ENCODE assay signal across 8 cellular contexts in the genomic region with DNA sequence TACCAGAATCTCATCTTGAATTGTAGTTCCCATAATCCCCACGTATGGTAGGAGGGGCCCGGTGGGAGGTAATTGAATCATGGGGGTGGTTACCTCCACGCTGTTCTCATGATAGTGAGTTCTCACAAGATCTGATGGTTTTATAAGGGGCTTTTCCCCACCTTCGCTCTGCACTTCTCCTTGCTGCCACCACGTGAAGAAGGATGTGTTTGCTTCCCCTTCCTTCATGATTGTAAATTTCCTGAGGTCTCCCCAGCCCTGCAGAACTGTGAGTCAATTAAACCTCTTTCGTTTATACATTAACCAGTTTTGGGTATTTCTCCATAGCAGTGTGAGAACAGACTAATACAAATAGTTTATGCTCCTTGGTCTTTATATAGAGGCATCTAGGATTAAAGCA. TPM values are rescaled to one million over a fixed set of nuclear protein-coding genes. Genes with fewer than 3 reads are reported as not detected.
A peak's percentile ranks its signal among the peaks of the same experiment; 100 is the strongest.
DNase-seq lines count a peak whose midpoint lies in the region; ATAC-seq, FAIRE-seq and TF ChIP-seq lines count a peak whose summit lies in the region.
"Not testable (repeated sequence)": the region's sequence is repeated elsewhere in the genome, so short reads cannot be mapped to it uniquely, and the experiment has no call there.

No MANE protein-coding gene starts in this region.

- H3K4me1 ChIP-seq in OCI-LY3 (ENCODE audit: low read length) = peaks cover 55% of the 10 kb centered on the region
- peaks cover 49% of the 10 kb centered on the region for H3K4me1 ChIP-seq in GM12878 (ENCODE audit: control insufficient read depth, insufficient read depth, low read length)

- TF ChIP-seq EP300 in GM12878 (IDR thresholded peaks at IDR 0.05; ENCODE audit: borderline replicate concordance in 1 of 2, control insufficient read depth in 1 of 2, low read depth in 2 of 2, low read length in 2 of 2) = not testable (repeated sequence)

- SMC1A ChIA-PET in GM12878 (lab: Charles Lee; ENCODE audit: uncharacterized antibody, unreplicated experiment) = interaction anchor here (1.0 to 7.8 kb wide), 13 partner anchors 13 to 407 kb away, joined by 3 to 511 read pairs (median 17); partner anchors contain the start of genes FAM200C, PTTG1 and SLU7

- H3K4me2 ChIP-seq in OCI-LY3 (ENCODE audit: low read length) = peak overlapping the region; percentile 40
- not testable (repeated sequence) for H3K4me2 ChIP-seq in GM12878 (ENCODE audit: control insufficient read depth, insufficient read depth)

- not testable (repeated sequence) for H3K36me3 ChIP-seq in OCI-LY3 (replicated peaks; ENCODE audit: low read depth, low read length); GM12878 (ENCODE audit: control insufficient read depth in 2 of 2, insufficient read depth in 2 of 2, low read length in 1 of 2)

- RAD21 ChIA-PET in GM12878 (lab: Charles Lee; ENCODE audit: unreplicated experiment) = interaction anchor here (0.9 to 7.8 kb wide), 9 partner anchors 15 to 407 kb away, joined by 3 to 329 read pairs (median 58); partner anchors contain the start of genes PTTG1 and SLU7

- whole genome bisulfite sequencing in GM12878 (ENCODE audit: insufficient coverage, insufficient replicate concordance, low lambda C conversion rate, missing lambda C conversion rate) = 9% methylated on average over 6 of the region's 6 CpGs

- not testable (repeated sequence) for H3K4me3 Mint-ChIP-seq in activated CD4-positive, alpha-beta T cell treated with anti-CD3 and anti-CD28 coated beads for 36 hours; stimulated activated effector memory CD8-positive, alpha-beta T cell treated with anti-CD3 and anti-CD28 coated beads, Interleukin-12 subunit alpha, Interleukin-12 subunit beta, amount 100 ng/mL, for 72 hours
- H3K4me3 Mint-ChIP-seq in activated T-cell treated with anti-CD3 and anti-CD28 coated beads, Interleukin-2, amount 50 U/mL, for 72 hours = peak overlapping the region; percentile 6 to 33
- peak overlapping the region; percentile 30 for H3K4me3 Mint-ChIP-seq in natural killer cell treated with Interleukin-12 subunit alpha and Interleukin-12 subunit beta and Interleukin-15 and Interleukin-18, amount 100 ng/mL, for 72 hours

- peak; percentile 11 for DNase-seq in ACHN
- not testable (repeated sequence) for DNase-seq in GM18507 (ENCODE audit: extremely low spot score, insufficient read length, low read depth); activated T-cell treated with anti-CD3 and anti-CD28 coated beads, Interleukin-2, amount 50 U/mL, for 72 hours; GM12878 (ENCODE audit: low read depth, low spot score); natural killer cell treated with Interleukin-12 subunit alpha and Interleukin-12 subunit beta and Interleukin-15 and Interleukin-18, amount 100 ng/mL, for 72 hours (ENCODE audit: low spot score); stimulated activated effector memory CD8-positive, alpha-beta T cell treated with anti-CD3 and anti-CD28 coated beads, Interleukin-12 subunit alpha, Interleukin-12 subunit beta, amount 100 ng/mL, for 72 hours (ENCODE audit: low spot score in 2 of 2)
- peak; percentile 25 for DNase-seq in activated CD4-positive, alpha-beta T cell treated with anti-CD3 and anti-CD28 coated beads for 36 hours

- TF ChIP-seq POLR2A in GM12878 (IDR thresholded peaks at IDR 0.05; ENCODE audit: low read depth, low read length) = not testable (repeated sequence)

- intact Hi-C loops in activated CD4-positive, alpha-beta T cell treated with anti-CD3 and anti-CD28 coated beads for 36 hours (cut with DNase I, micrococcal nuclease) = loop anchor here in 1 of 2 experiments (10.0 kb wide), 1 partner anchor 408 kb away; no protein-coding TSS in a partner anchor
- intact Hi-C loops in GM12878 (cut with micrococcal nuclease; ENCODE audit: unreplicated experiment) = loop anchor here (5.0 to 10.0 kb wide), 5 partner anchors 208 to 1096 kb away; no protein-coding TSS in a partner anchor

- H3K9me3 Mint-ChIP-seq in activated CD4-positive, alpha-beta T cell treated with anti-CD3 and anti-CD28 coated beads for 36 hours (ENCODE audit: low read depth); activated T-cell treated with anti-CD3 and anti-CD28 coated beads, Interleukin-2, amount 50 U/mL, for 72 hours; natural killer cell treated with Interleukin-12 subunit alpha and Interleukin-12 subunit beta and Interleukin-15 and Interleukin-18, amount 100 ng/mL, for 72 hours; stimulated activated effector memory CD8-positive, alpha-beta T cell treated with anti-CD3 and anti-CD28 coated beads, Interleukin-12 subunit alpha, Interleukin-12 subunit beta, amount 100 ng/mL, for 72 hours: not testable (repeated sequence)

- POLR2A ChIA-PET in activated CD4-positive, alpha-beta T cell treated with anti-CD3 and anti-CD28 coated beads for 36 hours (lab: Charles Lee) = not testable (repeated sequence)
- POLR2A ChIA-PET in GM12878 (lab: Charles Lee) = interaction anchor here (7.8 kb wide), 1 partner anchor 29 kb away, joined by 156 read pairs; no protein-coding TSS in a partner anchor

- H3K9me3 ChIP-seq in OCI-LY3 (ENCODE audit: insufficient read depth, low read length); GM12878 (replicated peaks; ENCODE audit: control insufficient read depth, insufficient read depth, low read length): not testable (repeated sequence)

- H3K27ac ChIP-seq in OCI-LY3 (ENCODE audit: low read length); GM12878 (ENCODE audit: control insufficient read depth, insufficient read depth): not testable (repeated sequence)

- not testable (repeated sequence) for H3K9ac ChIP-seq in OCI-LY3 (ENCODE audit: low read length); GM12878 (ENCODE audit: control insufficient read depth, insufficient read depth, low read length)

- not testable (repeated sequence) for TF ChIP-seq RAD21 in GM12878 (IDR thresholded peaks at IDR 0.05; ENCODE audit: insufficient read depth, low read depth, low read length)

- FAIRE-seq in GM18507 (lab: Jason Lieb, UNC) = peak; percentile 79
- not testable (repeated sequence) for FAIRE-seq in GM12878 (lab: Jason Lieb, UNC)

- not testable (repeated sequence) for H3K36me3 Mint-ChIP-seq in activated CD4-positive, alpha-beta T cell treated with anti-CD3 and anti-CD28 coated beads for 36 hours (ENCODE audit: low read depth); activated T-cell treated with anti-CD3 and anti-CD28 coated beads, Interleukin-2, amount 50 U/mL, for 72 hours (ENCODE audit: insufficient read depth in 2 of 2); natural killer cell treated with Interleukin-12 subunit alpha and Interleukin-12 subunit beta and Interleukin-15 and Interleukin-18, amount 100 ng/mL, for 72 hours; stimulated activated effector memory CD8-positive, alpha-beta T cell treated with anti-CD3 and anti-CD28 coated beads, Interleukin-12 subunit alpha, Interleukin-12 subunit beta, amount 100 ng/mL, for 72 hours

- not testable (repeated sequence) for H3K4me3 ChIP-seq in OCI-LY3 (ENCODE audit: low read length); GM12878

- BruUV-seq in GM12878 (replicated peaks; lab: Mats Ljungman, UMichigan) = not testable (repeated sequence)

- in situ Hi-C loops in ACHN (cut with HindIII; ENCODE audit: low pct_ligation_motif_present, low pct_unique_long_range_greater_than_20kb, low sequenced_read_pairs) = not testable (repeated sequence)
- in situ Hi-C loops in GM12878 (cut with MboI) = loop anchor here (5.0 to 10.0 kb wide), 3 partner anchors 41 to 1108 kb away; partner anchors contain the start of gene GABRB2

- H3K4me1 Mint-ChIP-seq in activated CD4-positive, alpha-beta T cell treated with anti-CD3 and anti-CD28 coated beads for 36 hours = peaks cover 33% of the 10 kb centered on the region
- H3K4me1 Mint-ChIP-seq in activated T-cell treated with anti-CD3 and anti-CD28 coated beads, Interleukin-2, amount 50 U/mL, for 72 hours (ENCODE audit: low read depth) = peaks cover 42% of the 10 kb centered on the region
- peaks cover 27 to 38% of the 10 kb centered on the region in 2 donors for H3K4me1 Mint-ChIP-seq in natural killer cell treated with Interleukin-12 subunit alpha and Interleukin-12 subunit beta and Interleukin-15 and Interleukin-18, amount 100 ng/mL, for 72 hours (ENCODE audit: low read depth in 2 of 2)
- H3K4me1 Mint-ChIP-seq in stimulated activated effector memory CD8-positive, alpha-beta T cell treated with anti-CD3 and anti-CD28 coated beads, Interleukin-12 subunit alpha, Interleukin-12 subunit beta, amount 100 ng/mL, for 72 hours = peaks cover 41% of the 10 kb centered on the region

- H3K27me3 Mint-ChIP-seq in activated CD4-positive, alpha-beta T cell treated with anti-CD3 and anti-CD28 coated beads for 36 hours; activated T-cell treated with anti-CD3 and anti-CD28 coated beads, Interleukin-2, amount 50 U/mL, for 72 hours (ENCODE audit: low read depth): not testable (repeated sequence)
- peaks cover 8 to 11% of the 10 kb centered on the region in 2 donors for H3K27me3 Mint-ChIP-seq in natural killer cell treated with Interleukin-12 subunit alpha and Interleukin-12 subunit beta and Interleukin-15 and Interleukin-18, amount 100 ng/mL, for 72 hours

- CTCF ChIA-PET in activated CD4-positive, alpha-beta T cell treated with anti-CD3 and anti-CD28 coated beads for 36 hours (lab: Charles Lee) = interaction anchor here (0.5 to 6.2 kb wide), 3 partner anchors 15 to 70 kb away, joined by 3 to 107 read pairs (median 100); partner anchors contain the start of genes PTTG1 and SLU7
- CTCF ChIA-PET in GM12878 (lab: Yijun Ruan, JAX) = interaction anchor here (1.5 to 7.7 kb wide), 8 partner anchors 12 to 366 kb away, joined by 4 to 235 read pairs (median 76); partner anchors contain the start of genes PTTG1 and SLU7

- TF ChIP-seq CTCF in OCI-LY3 (IDR thresholded peaks at IDR 0.05; ENCODE audit: low read depth, low read length); GM12878 (IDR thresholded peaks at IDR 0.05 in 2 of 3, conservative IDR thresholded peaks at IDR 0.05 in 1 of 3; ENCODE audit: control insufficient read depth in 2 of 3, extremely low read depth in 1 of 3, insufficient read depth in 1 of 3, low read depth in 3 of 3, low read length in 3 of 3): not testable (repeated sequence)

- H4K20me1 ChIP-seq in OCI-LY3 (ENCODE audit: insufficient read depth, low read length); GM12878 (ENCODE audit: control insufficient read depth, insufficient read depth): not testable (repeated sequence)

- H2AFZ ChIP-seq in OCI-LY3 (ENCODE audit: low read depth, low read length); GM12878 (ENCODE audit: control insufficient read depth, low read depth, low read length): not testable (repeated sequence)

- H3K27me3 ChIP-seq in OCI-LY3 (ENCODE audit: low read depth, low read length); GM12878 (replicated peaks in 1 of 2; ENCODE audit: control insufficient read depth in 2 of 2, insufficient read depth in 2 of 2, low read length in 1 of 2): not testable (repeated sequence)

- ATAC-seq in activated CD4-positive, alpha-beta T cell treated with anti-CD3 and anti-CD28 coated beads for 36 hours; activated T-cell treated with anti-CD3 and anti-CD28 coated beads, Interleukin-2, amount 50 U/mL, for 72 hours (replicated peaks in 1 of 2); GM12878; natural killer cell treated with Interleukin-12 subunit alpha and Interleukin-12 subunit beta and Interleukin-15 and Interleukin-18, amount 100 ng/mL, for 72 hours; stimulated activated effector memory CD8-positive, alpha-beta T cell treated with anti-CD3 and anti-CD28 coated beads, Interleukin-12 subunit alpha, Interleukin-12 subunit beta, amount 100 ng/mL, for 72 hours: not testable (repeated sequence)

- H3K79me2 ChIP-seq in OCI-LY3 (ENCODE audit: low read length) = not testable (repeated sequence)
- peaks cover 33% of the 10 kb centered on the region for H3K79me2 ChIP-seq in GM12878 (ENCODE audit: control insufficient read depth, insufficient read depth, low read length)

- H3K27ac Mint-ChIP-seq in activated CD4-positive, alpha-beta T cell treated with anti-CD3 and anti-CD28 coated beads for 36 hours = peak overlapping the region; percentile 24
- H3K27ac Mint-ChIP-seq in activated T-cell treated with anti-CD3 and anti-CD28 coated beads, Interleukin-2, amount 50 U/mL, for 72 hours; natural killer cell treated with Interleukin-12 subunit alpha and Interleukin-12 subunit beta and Interleukin-15 and Interleukin-18, amount 100 ng/mL, for 72 hours: not testable (repeated sequence)
- peak overlapping the region; percentile 29 for H3K27ac Mint-ChIP-seq in stimulated activated effector memory CD8-positive, alpha-beta T cell treated with anti-CD3 and anti-CD28 coated beads, Interleukin-12 subunit alpha, Interleukin-12 subunit beta, amount 100 ng/mL, for 72 hours

RNA-seq across cellular contexts. Expression of gene PTTG1, which starts 15.0 kb away (rescaled TPM):
- 100 to 1,000 TPM; 169 to 212 TPM for total RNA-seq in activated CD4-positive, alpha-beta T cell treated with anti-CD3 and anti-CD28 coated beads for 36 hours
- 100 to 1,000 TPM; 112 to 137 TPM for total RNA-seq in activated T-cell treated with anti-CD3 and anti-CD28 coated beads, Interleukin-2, amount 50 U/mL, for 72 hours
- 68.9 and 70.9 TPM in 2 replicates for total RNA-seq in GM12878 (2013; cell fraction: nucleolus; rRNA removed)
- 234 and 273 TPM in 2 replicates for total RNA-seq in GM12878 (2014; rRNA removed)
- total RNA-seq in GM12878 (2014; rRNA removed; fragmentation: Illumina TruSeq; extraction: Trizol) = 301 TPM in 2 replicates
- 154 and 168 TPM in 2 replicates for total RNA-seq in GM12878 (2021)
- 244 TPM for polyA plus RNA-seq in GM12878 (2011; ENCODE audit: low read depth)
- 322 and 441 TPM in 2 replicates for polyA plus RNA-seq in GM12878 (2011; rRNA removed)
- 515 and 857 TPM in 2 replicates for polyA plus RNA-seq in GM12878 (2011; cell fraction: cytosol; rRNA removed)
- 224 and 286 TPM in 2 replicates for polyA plus RNA-seq in GM12878 (2011; cell fraction: nucleus; rRNA removed)
- polyA plus RNA-seq in GM12878 (2012) = 111 and 166 TPM in 2 replicates
- polyA plus RNA-seq in GM12878 (2014; fragmentation: Illumina TruSeq; extraction: Trizol) = 609 and 993 TPM in 2 replicates
- 1,000 to 10,000 TPM in 1 of 2 experiments, 100 to 1,000 TPM in 1; 946 to 1,033 TPM for polyA plus RNA-seq in GM12878 (2014; fragmentation: Nextera tagmentation; extraction: Ambion mirVana)
- 230 and 381 TPM in 2 replicates for polyA plus RNA-seq in GM12878 (2014; rRNA removed)
- polyA plus RNA-seq in GM12878 (2016; fragmentation: Nextera tagmentation; extraction: Ambion mirVana) = 100 to 1,000 TPM; 372 to 407 TPM
- polyA minus RNA-seq in GM12878 (2011; rRNA and poly(A)+ RNA removed) = 99.0 and 141 TPM in 2 replicates
- polyA minus RNA-seq in GM12878 (2011; cell fraction: cytosol; rRNA and poly(A)+ RNA removed) = 31.5 and 38.2 TPM in 2 replicates
- 38.2 and 46.3 TPM in 2 replicates for polyA minus RNA-seq in GM12878 (2011; cell fraction: nucleus; rRNA and poly(A)+ RNA removed)
- total RNA-seq in natural killer cell treated with Interleukin-12 subunit alpha and Interleukin-12 subunit beta and Interleukin-15 and Interleukin-18, amount 100 ng/mL, for 72 hours = 100 to 1,000 TPM; 139 to 241 TPM

RNA-seq across cellular contexts. Expression of gene SLU7, which starts 17.8 kb away (rescaled TPM):
- 10 to 100 TPM; 41.1 to 53.0 TPM for total RNA-seq in activated CD4-positive, alpha-beta T cell treated with anti-CD3 and anti-CD28 coated beads for 36 hours
- total RNA-seq in activated T-cell treated with anti-CD3 and anti-CD28 coated beads, Interleukin-2, amount 50 U/mL, for 72 hours = 10 to 100 TPM; 50.9 to 55.7 TPM
- total RNA-seq in GM12878 (2013; cell fraction: nucleolus; rRNA removed) = 36.9 and 53.4 TPM in 2 replicates
- 32.9 and 36.2 TPM in 2 replicates for total RNA-seq in GM12878 (2014; rRNA removed)
- 51.9 and 56.0 TPM in 2 replicates for total RNA-seq in GM12878 (2014; rRNA removed; fragmentation: Illumina TruSeq; extraction: Trizol)
- 35.2 and 38.6 TPM in 2 replicates for total RNA-seq in GM12878 (2021)
- polyA plus RNA-seq in GM12878 (2011; ENCODE audit: low read depth) = 47.3 TPM
- polyA plus RNA-seq in GM12878 (2011; rRNA removed) = 52.8 and 77.4 TPM in 2 replicates
- 12.9 and 15.4 TPM in 2 replicates for polyA plus RNA-seq in GM12878 (2011; cell fraction: cytosol; rRNA removed)
- 30.5 and 31.1 TPM in 2 replicates for polyA plus RNA-seq in GM12878 (2011; cell fraction: nucleus; rRNA removed)
- 63.6 and 64.4 TPM in 2 replicates for polyA plus RNA-seq in GM12878 (2012)
- polyA plus RNA-seq in GM12878 (2014; fragmentation: Illumina TruSeq; extraction: Trizol) = 55.2 and 57.7 TPM in 2 replicates
- polyA plus RNA-seq in GM12878 (2014; fragmentation: Nextera tagmentation; extraction: Ambion mirVana) = 10 to 100 TPM; 40.9 to 41.2 TPM
- 32.7 and 35.9 TPM in 2 replicates for polyA plus RNA-seq in GM12878 (2014; rRNA removed)
- polyA plus RNA-seq in GM12878 (2016; fragmentation: Nextera tagmentation; extraction: Ambion mirVana) = 10 to 100 TPM; 53.4 to 54.0 TPM
- 23.0 and 30.4 TPM in 2 replicates for polyA minus RNA-seq in GM12878 (2011; rRNA and poly(A)+ RNA removed)
- 8.7 and 16.0 TPM in 2 replicates for polyA minus RNA-seq in GM12878 (2011; cell fraction: cytosol; rRNA and poly(A)+ RNA removed)
- polyA minus RNA-seq in GM12878 (2011; cell fraction: nucleus; rRNA and poly(A)+ RNA removed) = 13.4 and 20.5 TPM in 2 replicates
- total RNA-seq in natural killer cell treated with Interleukin-12 subunit alpha and Interleukin-12 subunit beta and Interleukin-15 and Interleukin-18, amount 100 ng/mL, for 72 hours = 10 to 100 TPM; 50.7 to 62.0 TPM

RNA-seq across cellular contexts. Expression of gene FAM200C, which starts 36.8 kb away (rescaled TPM):
- 1 to 10 TPM in 1 of 2 experiments, under 1 TPM in 1; 0.91 to 1.3 TPM for total RNA-seq in activated CD4-positive, alpha-beta T cell treated with anti-CD3 and anti-CD28 coated beads for 36 hours
- under 1 TPM; 0.46 to 0.89 TPM for total RNA-seq in activated T-cell treated with anti-CD3 and anti-CD28 coated beads, Interleukin-2, amount 50 U/mL, for 72 hours
- 10.5 and 11.7 TPM in 2 replicates for total RNA-seq in GM12878 (2013; cell fraction: nucleolus; rRNA removed)
- 2.0 and 2.5 TPM in 2 replicates for total RNA-seq in GM12878 (2014; rRNA removed)
- total RNA-seq in GM12878 (2014; rRNA removed; fragmentation: Illumina TruSeq; extraction: Trizol) = 2.5 and 2.6 TPM in 2 replicates
- total RNA-seq in GM12878 (2021) = 2.0 and 2.4 TPM in 2 replicates
- polyA plus RNA-seq in GM12878 (2011; ENCODE audit: low read depth) = 0.21 TPM
- 2.9 and 4.7 TPM in 2 replicates for polyA plus RNA-seq in GM12878 (2011; rRNA removed)
- 0.92 and 1.2 TPM in 2 replicates for polyA plus RNA-seq in GM12878 (2011; cell fraction: cytosol; rRNA removed)
- 1.7 and 2.3 TPM in 2 replicates for polyA plus RNA-seq in GM12878 (2011; cell fraction: nucleus; rRNA removed)
- polyA plus RNA-seq in GM12878 (2012) = 0.58 and 1.5 TPM in 2 replicates
- 1.3 and 2.0 TPM in 2 replicates for polyA plus RNA-seq in GM12878 (2014; fragmentation: Illumina TruSeq; extraction: Trizol)
- polyA plus RNA-seq in GM12878 (2014; fragmentation: Nextera tagmentation; extraction: Ambion mirVana) = 1 to 10 TPM; 1.0 to 1.2 TPM
- polyA plus RNA-seq in GM12878 (2014; rRNA removed) = 1.6 and 1.8 TPM in 2 replicates
- polyA plus RNA-seq in GM12878 (2016; fragmentation: Nextera tagmentation; extraction: Ambion mirVana) = 1 to 10 TPM; 4.7 to 5.4 TPM
- 1.9 and 2.9 TPM in 2 replicates for polyA minus RNA-seq in GM12878 (2011; rRNA and poly(A)+ RNA removed)
- polyA minus RNA-seq in GM12878 (2011; cell fraction: cytosol; rRNA and poly(A)+ RNA removed) = 0.40 and 0.42 TPM in 2 replicates
- 1.9 and 3.1 TPM in 2 replicates for polyA minus RNA-seq in GM12878 (2011; cell fraction: nucleus; rRNA and poly(A)+ RNA removed)
- total RNA-seq in natural killer cell treated with Interleukin-12 subunit alpha and Interleukin-12 subunit beta and Interleukin-15 and Interleukin-18, amount 100 ng/mL, for 72 hours = under 1 TPM; 0.78 to 1.00 TPM
